18 cellular contexts compared by ENCODE assay signal in genomic region chr9:8802242-8802641, GRCh38.
"Had no signal": no experiment of that assay in that cellular context is flagged by ENCODE, and none has a peak within 500 bp of the region (broad histone marks: within the 10 kb centered on the region; RNA-seq: fewer than 3 reads in every experiment).

No MANE protein-coding gene starts in this region.

- ATAC-seq: gastrocnemius medialis; sciatic nerve; stimulated activated naive B cell treated with anti-CD40 and anti-IgM and Interleukin-4, amounts not matched to agents 10 μg/mL and 1 μg/mL and 100 μg/mL, for 72 hours; stimulated activated naive CD8-positive, alpha-beta T cell treated with anti-CD3 and anti-CD28 coated beads, Interleukin-15, amount 100 ng/mL, for 72 hours had no signal

- H3K36me3 ChIP-seq: esophagus muscularis mucosa, gastrocnemius medialis, neutrophil, thoracic aorta, uterus had no signal

- H3K9me3 Mint-ChIP-seq: endodermal cell; naive B cell; stimulated activated naive B cell treated with anti-CD40 and anti-IgM and Interleukin-4, amounts not matched to agents 10 μg/mL and 1 μg/mL and 100 μg/mL, for 72 hours; stimulated activated naive CD8-positive, alpha-beta T cell treated with anti-CD3 and anti-CD28 coated beads, Interleukin-15, amount 100 ng/mL, for 72 hours; type B pancreatic cell had no signal

- H3K4me3 ChIP-seq: esophagus muscularis mucosa, gastrocnemius medialis, thoracic aorta, uterus had no signal

- H3K4me1 ChIP-seq: esophagus muscularis mucosa, gastrocnemius medialis, uterus had no signal

- H3K4me1 Mint-ChIP-seq: immature natural killer cell; naive B cell; stimulated activated naive B cell treated with anti-CD40 and anti-IgM and Interleukin-4, amounts not matched to agents 10 μg/mL and 1 μg/mL and 100 μg/mL, for 72 hours; stimulated activated naive CD8-positive, alpha-beta T cell treated with anti-CD3 and anti-CD28 coated beads, Interleukin-15, amount 100 ng/mL, for 72 hours had no signal

- DNase-seq: cerebellar nuclear complex; dermis blood vessel endothelial cell; endodermal cell; gastrocnemius medialis; glutamatergic neuron; immature natural killer cell; naive B cell; posterior cingulate gyrus; stimulated activated CD4-positive, alpha-beta T cell treated with anti-CD3 and anti-CD28 coated beads, Interleukin-2, amount 100 ng/mL, for 24 hours; stimulated activated CD4-positive, alpha-beta T cell treated with anti-CD3 and anti-CD28 coated beads, Interleukin-4, amount 100 ng/mL, for 4 hours; stimulated activated naive B cell treated with anti-CD40 and anti-IgM and Interleukin-4, amounts not matched to agents 10 μg/mL and 1 μg/mL and 100 μg/mL, for 72 hours; stimulated activated naive CD8-positive, alpha-beta T cell treated with anti-CD3 and anti-CD28 coated beads, Interleukin-15, amount 100 ng/mL, for 72 hours; uterus had no signal

- H3K9me3 ChIP-seq: esophagus muscularis mucosa, gastrocnemius medialis, neutrophil, thoracic aorta, uterus had no signal

- H3K27ac Mint-ChIP-seq: endodermal cell; immature natural killer cell; naive B cell; stimulated activated naive B cell treated with anti-CD40 and anti-IgM and Interleukin-4, amounts not matched to agents 10 μg/mL and 1 μg/mL and 100 μg/mL, for 72 hours; stimulated activated naive CD8-positive, alpha-beta T cell treated with anti-CD3 and anti-CD28 coated beads, Interleukin-15, amount 100 ng/mL, for 72 hours; type B pancreatic cell had no signal

- H3K27ac ChIP-seq: esophagus muscularis mucosa, gastrocnemius medialis, neutrophil, thoracic aorta, uterus had no signal

- H3K27me3 ChIP-seq: gastrocnemius medialis, neutrophil, uterus had no signal

- H3K27me3 Mint-ChIP-seq: naive B cell; stimulated activated naive B cell treated with anti-CD40 and anti-IgM and Interleukin-4, amounts not matched to agents 10 μg/mL and 1 μg/mL and 100 μg/mL, for 72 hours; stimulated activated naive CD8-positive, alpha-beta T cell treated with anti-CD3 and anti-CD28 coated beads, Interleukin-15, amount 100 ng/mL, for 72 hours; type B pancreatic cell had no signal

- H3K36me3 Mint-ChIP-seq: immature natural killer cell; naive B cell; stimulated activated naive B cell treated with anti-CD40 and anti-IgM and Interleukin-4, amounts not matched to agents 10 μg/mL and 1 μg/mL and 100 μg/mL, for 72 hours; type B pancreatic cell had no signal

- H3K4me3 Mint-ChIP-seq: endodermal cell; immature natural killer cell; naive B cell; stimulated activated naive B cell treated with anti-CD40 and anti-IgM and Interleukin-4, amounts not matched to agents 10 μg/mL and 1 μg/mL and 100 μg/mL, for 72 hours; stimulated activated naive CD8-positive, alpha-beta T cell treated with anti-CD3 and anti-CD28 coated beads, Interleukin-15, amount 100 ng/mL, for 72 hours; type B pancreatic cell had no signal
